In genomic region chr20:12886618-12887363, GRCh38 we compare ENCODE assay signal across 25 cellular contexts.
"Had no signal": no experiment of that assay in that cellular context is flagged by ENCODE, and none has a peak within 500 bp of the region (broad histone marks: within the 10 kb centered on the region; RNA-seq: fewer than 3 reads in every experiment).

No MANE protein-coding gene starts in this region.

- DNase-seq: naive thymus-derived CD8-positive, alpha-beta T cell; nephron progenitor cell; nucleus accumbens; pancreas; retina; small intestine; stimulated activated CD4-positive, alpha-beta T cell treated with anti-CD3 and anti-CD28 coated beads, Interleukin-15, amount 100 ng/mL, for 24 hours; stimulated activated CD4-positive, alpha-beta T cell treated with anti-CD3 and anti-CD28 coated beads, Interleukin-2, amount 100 ng/mL, for 24 hours; stimulated activated CD4-positive, alpha-beta T cell treated with anti-CD3 and anti-CD28 coated beads, Interleukin-2, amount 100 ng/mL, for 48 hours; stimulated activated CD4-positive, alpha-beta T cell treated with anti-CD3 and anti-CD28 coated beads, Interleukin-4, amount 100 ng/mL, for 24 hours; stimulated activated naive B cell treated with anti-CD40 and anti-IgM and Interleukin-4, amounts not matched to agents 10 μg/mL and 1 μg/mL and 100 μg/mL, for 72 hours; stimulated activated naive CD4-positive, alpha-beta T cell treated with Interleukin-2 at 50 U/mL for 16 hours; stomach; thyroid gland; trophoblast cell; upper lobe of left lung had no signal

- H3K36me3 ChIP-seq: neutrophil, pancreas, prostate gland, right atrium auricular region, stomach, thoracic aorta, thyroid gland, tibial nerve, upper lobe of left lung, vagina had no signal

- H3K27ac ChIP-seq: neutrophil, pancreas, prostate gland, stomach, thoracic aorta, thyroid gland, tibial nerve, upper lobe of left lung, vagina had no signal

- H3K4me1 ChIP-seq: pancreas, prostate gland, right atrium auricular region, stomach, thyroid gland, tibial nerve, upper lobe of left lung, vagina had no signal

- H3K9me3 ChIP-seq: neutrophil, pancreas, prostate gland, right atrium auricular region, stomach, thoracic aorta, thyroid gland, tibial nerve, upper lobe of left lung, vagina had no signal

- ATAC-seq: naive thymus-derived CD8-positive, alpha-beta T cell; natural killer cell treated with Interleukin-12 subunit alpha and Interleukin-12 subunit beta and Interleukin-15 and Interleukin-18, amount 100 ng/mL, for 72 hours; pancreas; sciatic nerve; stimulated activated effector memory CD8-positive, alpha-beta T cell treated with anti-CD3 and anti-CD28 coated beads, Interleukin-12 subunit alpha, Interleukin-12 subunit beta, amount 100 ng/mL, for 72 hours; stimulated activated naive B cell treated with anti-CD40 and anti-IgM and Interleukin-4, amounts not matched to agents 10 μg/mL and 1 μg/mL and 100 μg/mL, for 72 hours had no signal

- H3K27me3 ChIP-seq: neutrophil, pancreas, right atrium auricular region, stomach, thyroid gland, tibial nerve, upper lobe of left lung, vagina had no signal

- H3K4me3 ChIP-seq: pancreas, prostate gland, right atrium auricular region, stomach, thoracic aorta, thyroid gland, tibial nerve, upper lobe of left lung, vagina had no signal
